In the genomic region with DNA sequence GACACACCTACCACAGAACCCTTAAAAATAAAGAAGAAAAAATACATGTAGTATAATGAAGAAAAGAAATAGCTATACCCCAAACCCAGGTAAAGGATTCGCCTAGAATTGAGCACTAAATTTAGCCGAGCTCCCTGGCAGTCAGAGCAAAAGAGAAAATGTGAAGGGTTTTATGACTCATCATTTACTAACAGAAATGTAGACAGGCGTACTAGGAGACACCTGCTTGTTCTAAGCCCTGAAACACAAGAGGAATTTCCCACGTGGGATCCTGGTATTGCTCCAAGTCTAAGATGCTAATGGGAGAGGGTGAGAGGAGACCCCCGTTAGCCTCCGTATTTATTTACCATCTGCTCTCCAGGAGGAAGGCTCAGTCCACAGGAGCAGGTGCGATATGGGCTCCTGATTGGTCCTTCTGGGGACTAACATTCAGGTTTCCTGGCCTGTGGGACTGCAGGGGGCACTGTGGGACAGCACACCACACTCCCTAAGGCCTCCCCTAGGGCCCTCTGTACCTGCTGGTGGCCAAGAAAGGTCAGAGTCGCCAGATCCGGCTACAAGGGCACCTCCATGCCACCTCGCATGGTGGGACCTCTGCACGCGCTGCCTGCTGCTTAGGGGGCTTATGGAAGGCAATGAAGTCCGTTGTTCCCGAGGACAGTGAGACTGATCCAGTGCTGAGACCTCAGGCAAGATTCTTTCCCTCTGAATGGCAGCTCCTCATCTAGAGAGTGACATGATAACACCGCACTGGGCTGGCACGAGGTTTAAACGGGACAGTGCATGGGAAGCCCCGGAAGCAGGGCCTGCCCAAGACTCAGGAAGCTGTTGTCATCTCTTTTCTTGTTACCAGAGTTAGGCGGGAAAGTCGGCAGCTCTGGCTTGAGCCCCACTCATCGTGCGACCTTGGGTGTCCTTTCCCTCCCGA, we compare ENCODE assay signal across 9 cellular contexts. TPM values are rescaled to one million over a fixed set of nuclear protein-coding genes. Genes with fewer than 3 reads are reported as not detected.
A peak's percentile ranks its signal among the peaks of the same experiment; 100 is the strongest.
DNase-seq lines count a peak whose midpoint lies in the region; ATAC-seq and TF ChIP-seq lines count a peak whose summit lies in the region.
"Had no signal": no experiment of that assay in that cellular context is flagged by ENCODE, and none has a peak within 500 bp of the region (broad histone marks: within the 10 kb centered on the region; RNA-seq: fewer than 3 reads in every experiment).

No MANE protein-coding gene starts in this region.

- peak; percentile 78 for DNase-seq in D341Med (ENCODE audit: low spot score)
- peak; percentile 64 for DNase-seq in PC-3
- peak; percentile 94 for DNase-seq in endodermal cell
- DNase-seq in myocyte (ENCODE audit: low read depth), result peak; percentile 17
- DNase-seq in effector CD8-positive, alpha-beta T cell (lab: John Stamatoyannopoulos, UW), result no peak
- no peak for DNase-seq in dedifferentiated amniotic fluid mesenchymal stem cell (ENCODE audit: extremely low spot score)

- H3K4me2 ChIP-seq in PC-3 (ENCODE audit: low read length), result peak overlapping the region; percentile 71

- H3K9me3 ChIP-seq in PC-3 (ENCODE audit: low read length), result no peaks in the 10 kb centered on the region
- no peaks in the 10 kb centered on the region for H3K9me3 ChIP-seq in endodermal cell (ENCODE audit: control insufficient read depth, low read length)

- TF ChIP-seq CTCF in PC-3 (conservative IDR thresholded peaks at IDR 0.05; ENCODE audit: low read depth, low read length) (peak; percentile 81), endodermal cell (conservative IDR thresholded peaks at IDR 0.05) (peak; percentile 91)

- H3F3A ChIP-seq in PC-3 (ENCODE audit: low read length, unreplicated experiment), result no peaks in the 10 kb centered on the region

- H3K27ac ChIP-seq in PC-3 (ENCODE audit: low read length) (no peak overlapping the region), endodermal cell (ENCODE audit: low read depth, low read length) (no peak overlapping the region)

- H3K4me3 ChIP-seq in PC-3 (ENCODE audit: low read length) (peak overlapping the region; percentile 31; the same call in 1 of the 2 replicates), endodermal cell (ENCODE audit: low read length) (no peak overlapping the region)

- peak overlapping the region; percentile 65 for H2AFZ ChIP-seq in PC-3 (ENCODE audit: low read length)

- BruUV-seq in PC-3 (replicated peaks; lab: Mats Ljungman, UMichigan), result no TSS peak

- H3K4me1 ChIP-seq in PC-3 (ENCODE audit: insufficient read depth, low read length) (0 out of 2 replicates have a peak, but pooled peaks cover 3% of the 10 kb centered on the region), endodermal cell (ENCODE audit: control insufficient read depth, insufficient read depth, low read length) (no peaks in the 10 kb centered on the region)

- peaks cover 22% of the 10 kb centered on the region for H3K27me3 Mint-ChIP-seq in endodermal cell (ENCODE audit: insufficient read depth)

- no peaks in the 10 kb centered on the region for H3K79me2 ChIP-seq in PC-3 (ENCODE audit: low read length)

- no peaks in the 10 kb centered on the region for H3K9me2 ChIP-seq in PC-3 (replicated peaks; ENCODE audit: low read length)

- no peaks in the 10 kb centered on the region for H3K9me3 Mint-ChIP-seq in endodermal cell
- H3K9me3 Mint-ChIP-seq: T-helper 1 cell treated with Interleukin-12 subunit alpha and Interleukin-12 subunit beta and Interleukin-4 antibody, amounts not matched to agents 30 μg/mL and 1 μg/mL, for 36 hours had no signal

- no peaks in the 10 kb centered on the region for H4K20me1 ChIP-seq in PC-3 (ENCODE audit: low read length)

- intact Hi-C loops in PC-3 (cut with micrococcal nuclease), result loop anchor here (1.0 to 2.0 kb wide), 2 partner anchors 146 to 219 kb away; no protein-coding TSS in a partner anchor

- ATAC-seq in GM19043 (IDR thresholded peaks at IDR 0.05; ENCODE audit: low read depth, unreplicated experiment), result peak; percentile 70
- ATAC-seq in HG03520 (IDR thresholded peaks at IDR 0.05; ENCODE audit: unreplicated experiment), result peak; percentile 60
- ATAC-seq in PC-3, result peak; percentile 96

- H3K4me3 Mint-ChIP-seq in endodermal cell, result no peak overlapping the region
- H3K4me3 Mint-ChIP-seq: T-helper 1 cell treated with Interleukin-12 subunit alpha and Interleukin-12 subunit beta and Interleukin-4 antibody, amounts not matched to agents 30 μg/mL and 1 μg/mL, for 36 hours had no signal

- H3K4me1 Mint-ChIP-seq in endodermal cell, result no peaks in the 10 kb centered on the region

- no peaks in the 10 kb centered on the region for H3K36me3 ChIP-seq in PC-3 (ENCODE audit: low read depth, low read length)
- no peaks in the 10 kb centered on the region for H3K36me3 ChIP-seq in endodermal cell (ENCODE audit: control insufficient read depth, insufficient read depth, low read length)

- no peak overlapping the region for H3K27ac Mint-ChIP-seq in endodermal cell
- H3K27ac Mint-ChIP-seq: T-helper 1 cell treated with Interleukin-12 subunit alpha and Interleukin-12 subunit beta and Interleukin-4 antibody, amounts not matched to agents 30 μg/mL and 1 μg/mL, for 36 hours had no signal

- CTCF ChIA-PET in PC-3 (lab: Charles Lee), result interaction anchor here (0.6 to 1.0 kb wide), 2 partner anchors 29 to 218 kb away, joined by 3 to 7 read pairs; no protein-coding TSS in a partner anchor

- H3K27me3 ChIP-seq in PC-3 (ENCODE audit: low read length) (no peaks in the 10 kb centered on the region), endodermal cell (ENCODE audit: control insufficient read depth, insufficient read depth, low read length, poor library complexity, severe bottlenecking) (peaks cover 23% of the 10 kb centered on the region)

- 60 to 61% methylated on average over 16 to 23 of the region's 23 CpGs for WGBS in endodermal cell (ENCODE audit: insufficient coverage in 1 of 2, insufficient read length in 1 of 2), 2 experiments

- no peaks in the 10 kb centered on the region for H3K36me3 Mint-ChIP-seq in endodermal cell (ENCODE audit: low read depth)

- POLR2A ChIA-PET in PC-3 (lab: Charles Lee; ENCODE audit: unreplicated experiment), result interaction anchor here (0.6 kb wide), 1 partner anchor 63 kb away, joined by 3 read pairs; no protein-coding TSS in a partner anchor

- no peak overlapping the region for H3K9ac ChIP-seq in PC-3 (ENCODE audit: low read length)
- H3K9ac ChIP-seq in endodermal cell (ENCODE audit: extremely low read depth, low read length, poor library complexity, severe bottlenecking), result no peak overlapping the region

RNA-seq across cellular contexts. Expression of gene KCNC1, which starts 25.8 kb away (rescaled TPM):
- total RNA-seq in PC-3 (2014; rRNA removed) (not detected in 2 replicates), endodermal cell (not detected), myocyte (0.27 and 0.57 TPM in 2 replicates)
- 1.3 TPM for polyA plus RNA-seq in endodermal cell (2013, experiment 1 of 2)
- polyA plus RNA-seq in endodermal cell (2013, experiment 2 of 2), result 1.3 TPM
- 0.54 TPM for polyA plus RNA-seq in myocyte (2012)

RNA-seq across cellular contexts. Expression of gene MYOD1, which starts 41.0 kb away (rescaled TPM):
- total RNA-seq in PC-3 (2014; rRNA removed) (not detected in 2 replicates), endodermal cell (not detected), myocyte (398 and 510 TPM in 2 replicates)
- polyA plus RNA-seq in endodermal cell (2013, experiment 1 of 2), result not detected
- polyA plus RNA-seq in endodermal cell (2013, experiment 2 of 2), result not detected
- 97.5 TPM for polyA plus RNA-seq in myocyte (2012)

Comparison
In these comparisons a context has a peak if more than half of its experiments do, and no peak if none do; other contexts are left out.
1. DNase-seq: peak in D341Med (single experiment), PC-3 (single experiment), endodermal cell (single experiment) and myocyte (single experiment); none in effector CD8-positive, alpha-beta T cell (single experiment) and dedifferentiated amniotic fluid mesenchymal stem cell (single experiment).
2. RNA of gene MYOD1, which starts 41.0 kb away (total RNA-seq): 398 to 510 TPM in myocyte; not detected in PC-3 and not detected in endodermal cell; every median in the first group is over 100 times any median in the second.
3. Peak in every context shown above with its lines, with median percentiles within 50 percentile points of each other: ATAC-seq.